22 cellular contexts compared by ENCODE assay signal in the genomic region with DNA sequence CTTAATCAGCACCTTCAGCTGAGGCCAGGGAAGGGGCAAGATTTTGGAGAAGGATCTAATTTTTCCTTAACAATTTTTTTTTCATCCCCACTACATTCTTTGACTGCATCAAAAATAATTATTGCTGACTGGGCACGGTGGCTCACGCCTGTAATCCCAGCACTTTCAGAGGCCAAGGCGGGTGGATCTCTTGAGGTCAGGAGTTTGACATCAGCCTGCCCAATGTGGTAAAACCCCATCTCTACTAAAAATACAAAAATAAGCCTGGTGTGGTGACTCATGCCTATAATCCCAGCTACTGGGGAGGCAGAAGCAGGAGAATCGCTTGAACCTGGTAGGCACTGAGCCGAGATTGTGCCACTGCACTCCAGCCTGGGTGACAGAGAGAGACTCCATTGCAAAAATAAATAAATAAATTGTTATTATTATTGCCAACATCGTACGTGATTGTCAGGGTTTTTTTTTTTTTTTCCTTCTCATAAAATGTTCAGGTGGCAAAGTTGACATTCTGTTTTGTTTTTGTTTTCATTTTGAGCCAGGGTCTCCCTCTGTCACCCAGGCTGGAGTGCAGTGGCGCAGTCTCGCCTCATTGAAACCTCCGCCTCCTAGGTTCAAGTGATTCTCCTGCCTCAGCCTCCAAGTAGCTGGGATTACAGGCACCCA. TPM values are rescaled to one million over a fixed set of nuclear protein-coding genes. Genes with fewer than 3 reads are reported as not detected.
DNase-seq lines count a peak whose midpoint lies in the region; ATAC-seq and TF ChIP-seq lines count a peak whose summit lies in the region.
"Had no signal": no experiment of that assay in that cellular context is flagged by ENCODE, and none has a peak within 500 bp of the region (broad histone marks: within the 10 kb centered on the region; RNA-seq: fewer than 3 reads in every experiment).

No MANE protein-coding gene starts in this region.

- H3K4me2 ChIP-seq in OCI-LY3 (ENCODE audit: low read length), result peak overlapping the region; percentile 33
- H3K4me2 ChIP-seq: PC-9 had no signal

- H3K9me3 ChIP-seq in OCI-LY3 (ENCODE audit: insufficient read depth, low read length), result no peaks in the 10 kb centered on the region
- H3K9me3 ChIP-seq: body of pancreas, mucosa of descending colon had no signal

- no peak overlapping the region for H3K27ac ChIP-seq in OCI-LY3 (ENCODE audit: low read length)
- H3K27ac ChIP-seq: body of pancreas, PC-9, skin epidermis had no signal

- H3K27me3 ChIP-seq in OCI-LY3 (ENCODE audit: low read depth, low read length), result no peaks in the 10 kb centered on the region
- H3K27me3 ChIP-seq: body of pancreas had no signal

- H3K4me1 Mint-ChIP-seq in activated naive CD8-positive, alpha-beta T cell treated with anti-CD3 and anti-CD28 coated beads, Interleukin-2, amount 50 U/mL, for 24 hours, result peaks cover 8% of the 10 kb centered on the region
- H3K4me1 Mint-ChIP-seq in activated naive CD8-positive, alpha-beta T cell treated with anti-CD3 and anti-CD28 coated beads for 36 hours, result no peaks in the 10 kb centered on the region

- H3K36me3 ChIP-seq in OCI-LY3 (replicated peaks; ENCODE audit: low read depth, low read length), result no peaks in the 10 kb centered on the region

- no peak overlapping the region for H3K4me3 Mint-ChIP-seq in activated naive CD8-positive, alpha-beta T cell treated with anti-CD3 and anti-CD28 coated beads, Interleukin-2, amount 50 U/mL, for 24 hours
- no peak overlapping the region for H3K4me3 Mint-ChIP-seq in activated naive CD8-positive, alpha-beta T cell treated with anti-CD3 and anti-CD28 coated beads for 36 hours
- H3K4me3 Mint-ChIP-seq: activated CD8-positive, alpha-beta T cell treated with anti-CD3 and anti-CD28 coated beads, Interleukin-2, amount 10 ng/mL, durations not matched to agents 7 days and 5 days had no signal

- H3K27ac Mint-ChIP-seq in activated naive CD8-positive, alpha-beta T cell treated with anti-CD3 and anti-CD28 coated beads, Interleukin-2, amount 50 U/mL, for 24 hours, result no peak overlapping the region
- H3K27ac Mint-ChIP-seq in activated naive CD8-positive, alpha-beta T cell treated with anti-CD3 and anti-CD28 coated beads for 36 hours, result no peak overlapping the region
- H3K27ac Mint-ChIP-seq: activated CD8-positive, alpha-beta T cell treated with anti-CD3 and anti-CD28 coated beads, Interleukin-2, amount 10 ng/mL, durations not matched to agents 7 days and 5 days had no signal

- H3K27me3 Mint-ChIP-seq in activated naive CD8-positive, alpha-beta T cell treated with anti-CD3 and anti-CD28 coated beads, Interleukin-2, amount 50 U/mL, for 24 hours, result no peaks in the 10 kb centered on the region
- no peaks in the 10 kb centered on the region for H3K27me3 Mint-ChIP-seq in activated naive CD8-positive, alpha-beta T cell treated with anti-CD3 and anti-CD28 coated beads for 36 hours

- H3K4me3 ChIP-seq in OCI-LY3 (ENCODE audit: low read length) (no peak overlapping the region), choroid plexus epithelial cell (ENCODE audit: low read depth, low read length) (no peak overlapping the region)
- H3K4me3 ChIP-seq: body of pancreas, mucosa of descending colon, PC-9, skin epidermis had no signal

- H4K20me1 ChIP-seq in OCI-LY3 (ENCODE audit: insufficient read depth, low read length), result no peaks in the 10 kb centered on the region

- H3K4me1 ChIP-seq in OCI-LY3 (ENCODE audit: low read length), result peaks cover 23% of the 10 kb centered on the region
- H3K4me1 ChIP-seq: body of pancreas had no signal

- DNase-seq in activated naive CD8-positive, alpha-beta T cell treated with anti-CD3 and anti-CD28 coated beads, Interleukin-2, amount 50 U/mL, for 24 hours, result no peak
- no peak for DNase-seq in activated naive CD8-positive, alpha-beta T cell treated with anti-CD3 and anti-CD28 coated beads for 36 hours
- peak; percentile 17 for DNase-seq in choroid plexus epithelial cell (ENCODE audit: low read depth)
- peak; percentile 53 for DNase-seq in stromal cell of bone marrow (ENCODE audit: low read depth)
- no peak for DNase-seq in DMS53 (lab: John Stamatoyannopoulos, UW)
- no peak for DNase-seq in HuH-7 (ENCODE audit: low spot score)
- DNase-seq in inferior parietal cortex (ENCODE audit: extremely low spot score), result no peak
- DNase-seq: ACHN; activated CD8-positive, alpha-beta T cell treated with anti-CD3 and anti-CD28 coated beads, Interleukin-2, amount 10 ng/mL, durations not matched to agents 7 days and 5 days; activated gamma-delta T cell; body of pancreas; hypothalamus; left cardiac atrium; mucosa of descending colon; NCI-H187; NCI-H446 treated with DMSO at 0.1 percent for 48 hours; occipital lobe; PC-9; trophoblast cell had no signal

- no peaks in the 10 kb centered on the region for H3K79me2 ChIP-seq in OCI-LY3 (ENCODE audit: low read length)

- no peak overlapping the region for H3K9ac ChIP-seq in OCI-LY3 (ENCODE audit: low read length)

- peaks cover 12% of the 10 kb centered on the region for H3K36me3 Mint-ChIP-seq in activated naive CD8-positive, alpha-beta T cell treated with anti-CD3 and anti-CD28 coated beads, Interleukin-2, amount 50 U/mL, for 24 hours (ENCODE audit: low read depth)
- no peaks in the 10 kb centered on the region for H3K36me3 Mint-ChIP-seq in activated naive CD8-positive, alpha-beta T cell treated with anti-CD3 and anti-CD28 coated beads for 36 hours

- H3K9me3 Mint-ChIP-seq in activated naive CD8-positive, alpha-beta T cell treated with anti-CD3 and anti-CD28 coated beads, Interleukin-2, amount 50 U/mL, for 24 hours, result no peaks in the 10 kb centered on the region
- no peaks in the 10 kb centered on the region for H3K9me3 Mint-ChIP-seq in activated naive CD8-positive, alpha-beta T cell treated with anti-CD3 and anti-CD28 coated beads for 36 hours

- no peak for TF ChIP-seq CTCF in OCI-LY3 (IDR thresholded peaks at IDR 0.05; ENCODE audit: low read depth, low read length)
- no peak for TF ChIP-seq CTCF in choroid plexus epithelial cell (conservative IDR thresholded peaks at IDR 0.05; ENCODE audit: low read depth, low read length)

- ATAC-seq in activated naive CD8-positive, alpha-beta T cell treated with anti-CD3 and anti-CD28 coated beads, Interleukin-2, amount 50 U/mL, for 24 hours, result peak; percentile 10
- ATAC-seq: activated CD8-positive, alpha-beta T cell treated with anti-CD3 and anti-CD28 coated beads, Interleukin-2, amount 10 ng/mL, durations not matched to agents 7 days and 5 days; body of pancreas; HCT116; left cardiac atrium had no signal

- H2AFZ ChIP-seq in OCI-LY3 (ENCODE audit: low read depth, low read length), result no peak overlapping the region
- H2AFZ ChIP-seq: PC-9 had no signal

RNA-seq across cellular contexts. Expression of gene MORC3, which starts 37.3 kb away (rescaled TPM):
- total RNA-seq in activated naive CD8-positive, alpha-beta T cell treated with anti-CD3 and anti-CD28 coated beads for 36 hours, result 10 to 100 TPM; 15.2 to 17.4 TPM

Comparison
In these comparisons a context has a peak if more than half of its experiments do, and no peak if none do; other contexts are left out.
1. DNase-seq: peak in choroid plexus epithelial cell (single experiment) and stromal cell of bone marrow (single experiment); none in activated naive CD8-positive, alpha-beta T cell treated with anti-CD3 and anti-CD28 coated beads, Interleukin-2, amount 50 U/mL, for 24 hours (single experiment), activated naive CD8-positive, alpha-beta T cell treated with anti-CD3 and anti-CD28 coated beads for 36 hours (single experiment), DMS53 (single experiment), HuH-7 (single experiment) and inferior parietal cortex (single experiment).